In genomic region chr17:57986841-57987581, GRCh38 we compare ENCODE assay signal across 8 cellular contexts. TPM values are rescaled to one million over a fixed set of nuclear protein-coding genes. Genes with fewer than 3 reads are reported as not detected.
DNase-seq lines count a peak whose midpoint lies in the region; ATAC-seq and TF ChIP-seq lines count a peak whose summit lies in the region.

No MANE protein-coding gene starts in this region.

- TF ChIP-seq CTCF in MM.1S (IDR thresholded peaks at IDR 0.05; ENCODE audit: low read length) (no peak), endodermal cell (conservative IDR thresholded peaks at IDR 0.05) (no peak), mesothelial cell of epicardium (IDR thresholded peaks at IDR 0.05; ENCODE audit: unreplicated experiment) (no peak)

- peak overlapping the region; percentile 83 for H3K4me3 ChIP-seq in MM.1S (ENCODE audit: low read length)
- peak overlapping the region; percentile 97 for H3K4me3 ChIP-seq in endodermal cell (ENCODE audit: low read length)

- H3K9me3 Mint-ChIP-seq in endodermal cell (no peaks in the 10 kb centered on the region), mesothelial cell of epicardium (no peaks in the 10 kb centered on the region)
- H3K9me3 Mint-ChIP-seq in stimulated activated naive CD8-positive, alpha-beta T cell treated with anti-CD3 and anti-CD28 coated beads, Interleukin-15, amount 100 ng/mL, for 72 hours: no peaks in the 10 kb centered on the region

- H3K4me1 ChIP-seq in MM.1S (ENCODE audit: low read length): peaks cover 15% of the 10 kb centered on the region
- peaks cover 18% of the 10 kb centered on the region for H3K4me1 ChIP-seq in endodermal cell (ENCODE audit: control insufficient read depth, insufficient read depth, low read length)

- no peaks in the 10 kb centered on the region for H3K27me3 ChIP-seq in MM.1S (replicated peaks; ENCODE audit: insufficient read depth, low read length)
- H3K27me3 ChIP-seq in endodermal cell (ENCODE audit: control insufficient read depth, insufficient read depth, low read length, poor library complexity, severe bottlenecking): no peaks in the 10 kb centered on the region

- peak; percentile 70 for DNase-seq in AG08396 (ENCODE audit: low spot score)
- no peak for DNase-seq in MM.1S
- DNase-seq in activated CD8-positive, alpha-beta memory T cell treated with anti-CD3 and anti-CD28 coated beads, Interleukin-2, amount 50 U/mL, for 24 hours (ENCODE audit: extremely low read depth): peak; percentile 25
- DNase-seq in endodermal cell: peak; percentile 85
- DNase-seq in mesothelial cell of epicardium (ENCODE audit: low spot score in 2 of 2, unreplicated experiment in 2 of 2): peak; percentile 32 to 60
- DNase-seq in stimulated activated naive CD8-positive, alpha-beta T cell treated with anti-CD3 and anti-CD28 coated beads, Interleukin-15, amount 100 ng/mL, for 72 hours: peak; percentile 42 to 59

- H3K36me3 ChIP-seq in MM.1S (replicated peaks; ENCODE audit: insufficient read depth, low read length) (no peaks in the 10 kb centered on the region), endodermal cell (ENCODE audit: control insufficient read depth, insufficient read depth, low read length) (peaks cover 26% of the 10 kb centered on the region)

- H3K4me2 ChIP-seq in MM.1S (ENCODE audit: low read depth, low read length): peak overlapping the region; percentile 95

- H3K36me3 Mint-ChIP-seq in endodermal cell (ENCODE audit: low read depth) (peaks cover 22% of the 10 kb centered on the region), mesothelial cell of epicardium (peaks cover 7% of the 10 kb centered on the region)

- H3K27ac Mint-ChIP-seq in endodermal cell: peak overlapping the region; percentile 95
- peak overlapping the region; percentile 98 for H3K27ac Mint-ChIP-seq in mesothelial cell of epicardium
- peak overlapping the region; percentile 81 to 99 for H3K27ac Mint-ChIP-seq in stimulated activated naive CD8-positive, alpha-beta T cell treated with anti-CD3 and anti-CD28 coated beads, Interleukin-15, amount 100 ng/mL, for 72 hours

- H2AFZ ChIP-seq in MM.1S (ENCODE audit: low read length): peak overlapping the region; percentile 43

- peaks cover 26% of the 10 kb centered on the region for H3F3A ChIP-seq in MM.1S (ENCODE audit: insufficient read depth, low read length)

- WGBS in endodermal cell (ENCODE audit: insufficient coverage in 1 of 2, insufficient read length in 1 of 2), 2 experiments: 0 to 1% methylated on average over 11 to 35 of the region's 38 CpGs

- H3K9me2 ChIP-seq in MM.1S (replicated peaks; ENCODE audit: insufficient read depth, low read length): no peaks in the 10 kb centered on the region

- H3K4me1 Mint-ChIP-seq in endodermal cell (peaks cover 69% of the 10 kb centered on the region), mesothelial cell of epicardium (peaks cover 62% of the 10 kb centered on the region)
- peaks cover 68% of the 10 kb centered on the region for H3K4me1 Mint-ChIP-seq in stimulated activated naive CD8-positive, alpha-beta T cell treated with anti-CD3 and anti-CD28 coated beads, Interleukin-15, amount 100 ng/mL, for 72 hours

- peak overlapping the region; percentile 91 for H3K4me3 Mint-ChIP-seq in endodermal cell
- peak overlapping the region; percentile 89 for H3K4me3 Mint-ChIP-seq in mesothelial cell of epicardium
- peak overlapping the region; percentile 88 to 95 for H3K4me3 Mint-ChIP-seq in stimulated activated naive CD8-positive, alpha-beta T cell treated with anti-CD3 and anti-CD28 coated beads, Interleukin-15, amount 100 ng/mL, for 72 hours

- H3K9me3 ChIP-seq in MM.1S (replicated peaks; ENCODE audit: insufficient read depth, low read length) (no peaks in the 10 kb centered on the region), endodermal cell (ENCODE audit: control insufficient read depth, low read length) (no peaks in the 10 kb centered on the region)

- ATAC-seq in GM19463 (IDR thresholded peaks at IDR 0.05; ENCODE audit: unreplicated experiment): peak; percentile 3
- peak; percentile 33 for ATAC-seq in stimulated activated naive CD8-positive, alpha-beta T cell treated with anti-CD3 and anti-CD28 coated beads, Interleukin-15, amount 100 ng/mL, for 72 hours
- ATAC-seq in GM19452 (IDR thresholded peaks at IDR 0.05; ENCODE audit: unreplicated experiment): no peak

- H3K79me2 ChIP-seq in MM.1S (ENCODE audit: low read length): peaks cover 46% of the 10 kb centered on the region

- peaks cover 6% of the 10 kb centered on the region; the same call in 1 of the 2 replicates for H4K20me1 ChIP-seq in MM.1S (ENCODE audit: insufficient read depth, low read length)

- H3K27ac ChIP-seq in MM.1S (ENCODE audit: low read length): no peak overlapping the region
- peak overlapping the region; percentile 95 for H3K27ac ChIP-seq in endodermal cell (ENCODE audit: low read depth, low read length)

- H3K27me3 Mint-ChIP-seq in endodermal cell (ENCODE audit: insufficient read depth): no peaks in the 10 kb centered on the region
- H3K27me3 Mint-ChIP-seq in mesothelial cell of epicardium (ENCODE audit: low read depth): no peaks in the 10 kb centered on the region
- no peaks in the 10 kb centered on the region for H3K27me3 Mint-ChIP-seq in stimulated activated naive CD8-positive, alpha-beta T cell treated with anti-CD3 and anti-CD28 coated beads, Interleukin-15, amount 100 ng/mL, for 72 hours

- H3K9ac ChIP-seq in MM.1S (ENCODE audit: low read length): peak overlapping the region; percentile 63; the same call in 1 of the 2 replicates
- H3K9ac ChIP-seq in endodermal cell (ENCODE audit: extremely low read depth, low read length, poor library complexity, severe bottlenecking): peak overlapping the region; percentile 84

RNA-seq across cellular contexts. Expression of gene VEZF1, which starts 1.0 kb away (rescaled TPM):
- total RNA-seq in endodermal cell: 10 to 100 TPM; 50.3 to 59.3 TPM
- polyA plus RNA-seq in endodermal cell (2013, experiment 1 of 2): 143 TPM
- polyA plus RNA-seq in endodermal cell (2013, experiment 2 of 2): 140 TPM
- 80.6 to 84.9 TPM (median 82.5 TPM) in 3 replicates for total RNA-seq in mesothelial cell of epicardium

RNA-seq across cellular contexts. Expression of gene SRSF1, which starts 20.0 kb away (rescaled TPM):
- total RNA-seq in endodermal cell (100 to 1,000 TPM; 339 to 361 TPM), mesothelial cell of epicardium (258 to 267 TPM (median 264 TPM) in 3 replicates)
- 250 TPM for polyA plus RNA-seq in endodermal cell (2013, experiment 1 of 2)
- 209 TPM for polyA plus RNA-seq in endodermal cell (2013, experiment 2 of 2)

RNA-seq across cellular contexts. Expression of gene CUEDC1, which starts 31.8 kb away (rescaled TPM):
- total RNA-seq in endodermal cell (10 to 100 TPM; 11.0 to 18.7 TPM), mesothelial cell of epicardium (37.0 to 38.7 TPM (median 37.8 TPM) in 3 replicates)
- polyA plus RNA-seq in endodermal cell (2013, experiment 1 of 2): 43.5 TPM
- polyA plus RNA-seq in endodermal cell (2013, experiment 2 of 2): 39.6 TPM
